In genomic region chr3:49029563-49029884, GRCh38 we compare ENCODE assay signal across 8 cellular contexts.
DNase-seq lines count a peak whose midpoint lies in the region; ATAC-seq lines count a peak whose summit lies in the region.

No MANE protein-coding gene starts in this region.

- H3K27me3 Mint-ChIP-seq in stimulated activated naive CD8-positive, alpha-beta T cell treated with anti-CD3 and anti-CD28 coated beads, Interleukin-15, Interleukin-2, amounts not matched to agents 100 ng/mL and 50 ng/mL, for 24 hours, result no peaks in the 10 kb centered on the region

- H3K27ac ChIP-seq in caudate nucleus (ENCODE audit: low read depth, low read length), result peak overlapping the region; percentile 96
- H3K27ac ChIP-seq in muscle layer of duodenum (ENCODE audit: low read length), result peak overlapping the region; percentile 92

- H3K4me3 ChIP-seq in muscle layer of duodenum (ENCODE audit: low read depth in 1 of 2, low read length in 2 of 2), result peak overlapping the region; percentile 71 to 78

- no peaks in the 10 kb centered on the region for H3K9me3 Mint-ChIP-seq in stimulated activated naive CD8-positive, alpha-beta T cell treated with anti-CD3 and anti-CD28 coated beads, Interleukin-15, Interleukin-2, amounts not matched to agents 100 ng/mL and 50 ng/mL, for 24 hours

- H3K9me3 ChIP-seq in muscle layer of duodenum (ENCODE audit: control insufficient read depth in 1 of 2, low read length in 2 of 2), result no peaks in the 10 kb centered on the region

- H3K4me1 ChIP-seq in muscle layer of duodenum (ENCODE audit: control insufficient read depth in 1 of 2, insufficient read depth in 2 of 2, low read length in 2 of 2), result peaks cover 12 to 14% of the 10 kb centered on the region in 2 donors

- peak overlapping the region; percentile 98 for H3K4me3 Mint-ChIP-seq in stimulated activated naive CD8-positive, alpha-beta T cell treated with anti-CD3 and anti-CD28 coated beads, Interleukin-15, Interleukin-2, amounts not matched to agents 100 ng/mL and 50 ng/mL, for 24 hours

- H3K36me3 Mint-ChIP-seq in stimulated activated naive CD8-positive, alpha-beta T cell treated with anti-CD3 and anti-CD28 coated beads, Interleukin-15, Interleukin-2, amounts not matched to agents 100 ng/mL and 50 ng/mL, for 24 hours (ENCODE audit: low read depth), result peaks cover 67% of the 10 kb centered on the region

- peak overlapping the region; percentile 96 for H3K27ac Mint-ChIP-seq in stimulated activated naive CD8-positive, alpha-beta T cell treated with anti-CD3 and anti-CD28 coated beads, Interleukin-15, Interleukin-2, amounts not matched to agents 100 ng/mL and 50 ng/mL, for 24 hours

- no peak for DNase-seq in stimulated activated naive CD8-positive, alpha-beta T cell treated with anti-CD3 and anti-CD28 coated beads, Interleukin-15, Interleukin-2, amounts not matched to agents 100 U/mL and 50 U/mL, for 24 hours
- DNase-seq in caudate nucleus (lab: John Stamatoyannopoulos, UW) (no peak), T1000 (lab: John Stamatoyannopoulos, UW) (no peak), NCI-H1092 treated with DMSO at 0.1 percent for 48 hours (lab: John Stamatoyannopoulos, UW) (no peak), SHP77 (lab: John Stamatoyannopoulos, UW) (no peak)

- H3K27me3 ChIP-seq in muscle layer of duodenum (ENCODE audit: low read depth, low read length), result no peaks in the 10 kb centered on the region

- H3K36me3 ChIP-seq in muscle layer of duodenum (ENCODE audit: control insufficient read depth in 1 of 2, insufficient read depth in 2 of 2, low read length in 2 of 2), result peaks cover 50 to 56% of the 10 kb centered on the region in 2 donors

- ATAC-seq in stimulated activated naive CD8-positive, alpha-beta T cell treated with anti-CD3 and anti-CD28 coated beads, Interleukin-15, Interleukin-2, amounts not matched to agents 100 U/mL and 50 U/mL, for 24 hours, result no peak
- ATAC-seq in HG03342 (IDR thresholded peaks at IDR 0.05; ENCODE audit: unreplicated experiment), result no peak

- H3K4me1 Mint-ChIP-seq in stimulated activated naive CD8-positive, alpha-beta T cell treated with anti-CD3 and anti-CD28 coated beads, Interleukin-15, Interleukin-2, amounts not matched to agents 100 ng/mL and 50 ng/mL, for 24 hours (ENCODE audit: low read depth), result peaks cover 50% of the 10 kb centered on the region
